8 cellular contexts compared by ENCODE assay signal in the genomic region with DNA sequence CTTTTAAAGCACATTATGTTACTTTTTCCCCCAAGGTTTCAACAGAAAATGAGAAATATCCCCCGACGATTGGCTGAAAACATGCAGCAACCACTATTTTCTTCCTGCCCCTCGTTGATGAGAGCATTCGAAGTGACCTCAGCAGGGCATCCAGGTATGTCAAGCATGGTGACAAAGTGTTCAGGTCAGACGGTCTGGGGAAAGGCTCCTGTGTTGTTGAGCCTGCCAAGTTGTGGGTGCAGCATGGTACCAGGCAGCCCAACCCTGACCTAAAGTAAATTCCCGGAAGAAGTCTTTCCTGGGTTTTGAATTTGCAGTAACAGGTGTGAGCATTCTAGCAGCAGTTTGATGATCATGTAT. TPM values are rescaled to one million over a fixed set of nuclear protein-coding genes. Genes with fewer than 3 reads are reported as not detected.
DNase-seq lines count a peak whose midpoint lies in the region; ATAC-seq, FAIRE-seq and TF ChIP-seq lines count a peak whose summit lies in the region.

No MANE protein-coding gene starts in this region.

- TF ChIP-seq POLR2A in A549 (IDR thresholded peaks at IDR 0.05; ENCODE audit: low read length) (no peak), suprapubic skin (IDR thresholded peaks at IDR 0.05) (no peak)

- ATAC-seq in A549 (0 out of 6 replicates have a peak, but pooled peaks of 1 of the 2 experiments have one; percentile 6), GM21737 (IDR thresholded peaks at IDR 0.05; ENCODE audit: unreplicated experiment) (no peak)

- H3K36me3 ChIP-seq in HUES64 (ENCODE audit: insufficient read depth, low read length) (peaks cover 31% of the 10 kb centered on the region), keratinocyte (ENCODE audit: control insufficient read depth in 2 of 2, extremely low read depth in 1 of 2, insufficient read depth in 2 of 2, low read length in 2 of 2) (peaks cover 15 to 27% of the 10 kb centered on the region in 2 experiments), suprapubic skin (peaks cover 30% of the 10 kb centered on the region)

- H3K4me1 ChIP-seq in A549 (peaks cover 28% of the 10 kb centered on the region), HUES64 (ENCODE audit: insufficient read depth, low read length) (no peaks in the 10 kb centered on the region), keratinocyte (ENCODE audit: control insufficient read depth, extremely low read depth, insufficient read depth, low read length) (peaks cover 18% of the 10 kb centered on the region), suprapubic skin (peaks cover 45% of the 10 kb centered on the region)

- H3K27me3 ChIP-seq in HUES64 (ENCODE audit: insufficient read depth, low read length): no peaks in the 10 kb centered on the region
- no peaks in the 10 kb centered on the region for H3K27me3 ChIP-seq in keratinocyte (ENCODE audit: control insufficient read depth, extremely low read depth, insufficient read depth, low read length)
- no peaks in the 10 kb centered on the region for H3K27me3 ChIP-seq in suprapubic skin

- dilution Hi-C loops in keratinocyte (cut with MboI; ENCODE audit: extremely low pct_ligation_motif_present, low sequenced_read_pairs): no loop called here

- peak overlapping the region; percentile 96 to 100 for H3K27ac ChIP-seq in A549
- H3K27ac ChIP-seq in HUES64 (ENCODE audit: low read depth, low read length): peak overlapping the region; percentile 82
- H3K27ac ChIP-seq in keratinocyte (ENCODE audit: control insufficient read depth, insufficient read depth, low read length): peak overlapping the region; percentile 90
- peak overlapping the region; percentile 91 for H3K27ac ChIP-seq in suprapubic skin

- no peak for FAIRE-seq in A549 (lab: Jason Lieb, UNC)
- no peak for FAIRE-seq in keratinocyte (lab: Jason Lieb, UNC)

- WGBS in A549 (ENCODE audit: missing lambda C conversion rate): 3% methylated on average over 6 of the region's 6 CpGs
- WGBS in HUES64: 58% methylated on average over 6 of the region's 6 CpGs
- WGBS in suprapubic skin: 2% methylated on average over 6 of the region's 6 CpGs

- H3K4me3 ChIP-seq in A549 (peak overlapping the region; percentile 99), HUES64 (ENCODE audit: low read length) (peak overlapping the region; percentile 78), keratinocyte (ENCODE audit: control insufficient read depth in 2 of 3, extremely low read depth in 1 of 3, insufficient read depth in 2 of 3, low read depth in 1 of 3, low read length in 3 of 3) (peak overlapping the region; percentile 67 to 94 (median 84)), suprapubic skin (peak overlapping the region; percentile 88)

- no peaks in the 10 kb centered on the region for H4K20me1 ChIP-seq in keratinocyte (ENCODE audit: control insufficient read depth, extremely low read depth, insufficient read depth, low read length)

- H3K9me3 ChIP-seq in A549 (no peaks in the 10 kb centered on the region), HUES64 (ENCODE audit: insufficient read depth, low read depth, low read length) (no peaks in the 10 kb centered on the region), keratinocyte (ENCODE audit: control insufficient read depth, low read depth, low read length) (no peaks in the 10 kb centered on the region), suprapubic skin (no peaks in the 10 kb centered on the region)

- no peak overlapping the region for H2AFZ ChIP-seq in keratinocyte (ENCODE audit: control insufficient read depth, low read length)

- CTCF ChIA-PET in A549 (lab: Yijun Ruan, JAX): interaction anchor here (0.7 to 6.8 kb wide), 47 partner anchors 8 to 383 kb away, joined by 3 to 121 read pairs (median 7); partner anchors contain the start of genes MGAT5B and SEC14L1

- DNase-seq in A549 (ENCODE audit: low read depth in 1 of 2, low spot score in 1 of 2): no peak
- DNase-seq in amniotic epithelial cell (ENCODE audit: low read depth): peak; percentile 8
- DNase-seq in keratinocyte (ENCODE audit: low read depth, low spot score): no peak
- no peak for DNase-seq in suprapubic skin (ENCODE audit: low spot score in 2 of 2)
- no peak for DNase-seq in DMS153 treated with DMSO at 0.1 percent for 48 hours (lab: John Stamatoyannopoulos, UW; ENCODE audit: unreplicated experiment)
- no peak for DNase-seq in NCI-H1105 (lab: John Stamatoyannopoulos, UW)

- H3K9ac ChIP-seq in HUES64 (ENCODE audit: low read depth, low read length) (peak overlapping the region; percentile 93), keratinocyte (ENCODE audit: control insufficient read depth, extremely low read depth, insufficient read depth, low read length) (peak overlapping the region; percentile 95)

- peak overlapping the region; percentile 73 for H3K4me2 ChIP-seq in A549
- peak overlapping the region; percentile 98 for H3K4me2 ChIP-seq in keratinocyte (ENCODE audit: control insufficient read depth, extremely low read depth, insufficient read depth, low read depth, low read length)

- POLR2A ChIA-PET in A549 (lab: Yijun Ruan, JAX): interaction anchor here (0.6 to 1.8 kb wide), 10 partner anchors 8 to 869 kb away, joined by 3 to 18 read pairs (median 5); partner anchors contain the start of genes SEC14L1 and TNRC6C

- H3K9me1 ChIP-seq in keratinocyte (ENCODE audit: control insufficient read depth, extremely low read depth, insufficient read depth, low read length): no peaks in the 10 kb centered on the region

- TF ChIP-seq EP300 in A549 (IDR thresholded peaks at IDR 0.05): no peak
- TF ChIP-seq EP300 in suprapubic skin (IDR thresholded peaks at IDR 0.05): no peak

- TF ChIP-seq CTCF in A549 (IDR thresholded peaks at IDR 0.05) (no peak), keratinocyte (optimal IDR thresholded peaks at IDR 0.05 in 1 of 3, IDR thresholded peaks at IDR 0.05 in 1 of 3, conservative IDR thresholded peaks at IDR 0.05 in 1 of 3; ENCODE audit: extremely low read depth in 1 of 3, insufficient read depth in 2 of 3, low read length in 3 of 3) (no peak), suprapubic skin (IDR thresholded peaks at IDR 0.05) (no peak)

- TF ChIP-seq RAD21 in A549 (conservative IDR thresholded peaks at IDR 0.05 in 1 of 2, IDR thresholded peaks at IDR 0.05 in 1 of 2): no peak

- H3K79me2 ChIP-seq in keratinocyte (ENCODE audit: control insufficient read depth, insufficient read depth, low read length): peaks cover 38% of the 10 kb centered on the region

TF ChIP-seq in A549, 52 proteins besides CTCF, POLR2A, EP300 and RAD21:
- TF ChIP-seq TP53 (CRISPR knock-in tag; IDR thresholded peaks at IDR 0.05) (no peak), RFX5 (IDR thresholded peaks at IDR 0.05) (no peak), PBX3 (IDR thresholded peaks at IDR 0.05) (no peak), ESRRA (IDR thresholded peaks at IDR 0.05; ENCODE audit: borderline replicate concordance, low read length) (no peak), FOXS1 (CRISPR knock-in tag; IDR thresholded peaks at IDR 0.05) (no peak), MAX (IDR thresholded peaks at IDR 0.05) (no peak), RARB (CRISPR knock-in tag; IDR thresholded peaks at IDR 0.05) (no peak), BHLHE40 (IDR thresholded peaks at IDR 0.05; ENCODE audit: low read depth, low read length) (no peak), HEYL (CRISPR knock-in tag; IDR thresholded peaks at IDR 0.05) (no peak)
TF ChIP-seq in A549: peak in this region for 0.

RNA-seq across cellular contexts. Expression of gene SEC14L1, which starts 51.7 kb away (rescaled TPM):
- polyA plus RNA-seq in A549 (2011; rRNA removed): 27.5 and 29.1 TPM in 2 replicates
- 13.9 and 26.0 TPM in 2 replicates for polyA plus RNA-seq in A549 (2012; cell fraction: cytosol; rRNA removed)
- polyA plus RNA-seq in A549 (2012; cell fraction: nucleus; rRNA removed): 24.6 and 30.1 TPM in 2 replicates
- 32.2 to 40.4 TPM (median 40.4 TPM) in 3 replicates for polyA plus RNA-seq in A549 (2017; fragmentation: RNase III; extraction: RNeasy Plus Mini Kit Qiagen cat#74134 plus additional on column Dnase treatment)
- 11.3 and 21.8 TPM in 2 replicates for polyA minus RNA-seq in A549 (2011; rRNA and poly(A)+ RNA removed)
- 55.0 TPM for polyA plus RNA-seq in HUES64 (2013, experiment 1 of 2)
- polyA plus RNA-seq in HUES64 (2013, experiment 2 of 2): 79.4 TPM
- 20.1 to 44.6 TPM (median 35.6 TPM) in 3 replicates for polyA plus RNA-seq in keratinocyte
- 114 TPM for polyA plus RNA-seq in keratinocyte (2011; ENCODE audit: low read depth)
- 38.6 and 56.2 TPM in 2 replicates for polyA plus RNA-seq in keratinocyte (2011; cell fraction: cytosol; rRNA removed)
- 55.1 and 64.2 TPM in 2 replicates for polyA plus RNA-seq in keratinocyte (2011; cell fraction: nucleus; rRNA removed)
- 40.0 and 57.5 TPM in 2 replicates for polyA plus RNA-seq in keratinocyte (2012; ENCODE audit: low replicate concordance)
- polyA minus RNA-seq in keratinocyte: 32.6 to 43.9 TPM (median 43.7 TPM) in 3 replicates
- polyA minus RNA-seq in keratinocyte (2011; cell fraction: cytosol; rRNA and poly(A)+ RNA removed): 58.9 TPM
- 34.9 and 68.3 TPM in 2 replicates for polyA minus RNA-seq in keratinocyte (2011; cell fraction: nucleus; rRNA and poly(A)+ RNA removed)
- total RNA-seq in suprapubic skin: 10 to 100 TPM; 35.5 to 87.3 (median 51.6) TPM
